ENCODE assay signal across 1 cellular context in the genomic region with DNA sequence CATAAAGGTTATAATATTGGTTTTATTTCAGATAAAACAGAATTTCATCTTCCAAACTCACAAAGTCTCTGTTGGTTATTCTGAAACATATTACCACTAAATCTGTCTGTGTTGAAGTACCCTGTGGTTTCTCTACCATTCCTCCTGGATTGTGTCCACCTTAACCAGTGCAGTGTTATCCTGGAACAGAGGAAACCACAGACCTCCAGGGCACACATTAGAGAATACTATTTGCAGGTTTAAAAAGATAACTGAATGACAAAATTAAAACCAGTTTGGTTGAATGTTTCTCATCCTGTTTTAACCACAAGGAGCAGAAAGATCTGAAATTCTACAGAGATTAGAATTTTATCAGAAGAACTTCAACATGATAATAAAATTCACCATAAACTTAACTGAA.
A peak's percentile ranks its signal among the peaks of the same experiment; 100 is the strongest.
TF ChIP-seq lines count a peak whose summit lies in the region.

No MANE protein-coding gene starts in this region.

TF ChIP-seq in SK-N-SH, 30 proteins besides CTCF, POLR2A, EP300 and RAD21 (continued from another document):
- no peak for TF ChIP-seq REST (IDR thresholded peaks at IDR 0.05; ENCODE audit: low read depth, low read length)
- no peak for TF ChIP-seq RXRA (IDR thresholded peaks at IDR 0.05; ENCODE audit: borderline replicate concordance, low read depth)
- TF ChIP-seq, protein P1, sequence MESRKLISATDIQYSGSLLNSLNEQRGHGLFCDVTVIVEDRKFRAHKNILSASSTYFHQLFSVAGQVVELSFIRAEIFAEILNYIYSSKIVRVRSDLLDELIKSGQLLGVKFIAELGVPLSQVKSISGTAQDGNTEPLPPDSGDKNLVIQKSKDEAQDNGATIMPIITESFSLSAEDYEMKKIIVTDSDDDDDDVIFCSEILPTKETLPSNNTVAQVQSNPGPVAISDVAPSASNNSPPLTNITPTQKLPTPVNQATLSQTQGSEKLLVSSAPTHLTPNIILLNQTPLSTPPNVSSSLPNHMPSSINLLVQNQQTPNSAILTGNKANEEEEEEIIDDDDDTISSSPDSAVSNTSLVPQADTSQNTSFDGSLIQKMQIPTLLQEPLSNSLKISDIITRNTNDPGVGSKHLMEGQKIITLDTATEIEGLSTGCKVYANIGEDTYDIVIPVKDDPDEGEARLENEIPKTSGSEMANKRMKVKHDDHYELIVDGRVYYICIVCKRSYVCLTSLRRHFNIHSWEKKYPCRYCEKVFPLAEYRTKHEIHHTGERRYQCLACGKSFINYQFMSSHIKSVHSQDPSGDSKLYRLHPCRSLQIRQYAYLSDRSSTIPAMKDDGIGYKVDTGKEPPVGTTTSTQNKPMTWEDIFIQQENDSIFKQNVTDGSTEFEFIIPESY (IDR thresholded peaks at IDR 0.05; ENCODE audit: borderline replicate concordance, low read depth): no peak
- 0 out of 2 replicates have a peak, but pooled peaks have one; percentile 53 for TF ChIP-seq MEF2A (IDR thresholded peaks at IDR 0.05; ENCODE audit: borderline replicate concordance, low read depth)
- peak; percentile 67 for TF ChIP-seq CHD2 (IDR thresholded peaks at IDR 0.05; ENCODE audit: low read length, partially characterized antibody)
- no peak for TF ChIP-seq RFX5 (IDR thresholded peaks at IDR 0.05; ENCODE audit: low read length)
- TF ChIP-seq POLR2AphosphoS5 (IDR thresholded peaks at IDR 0.05; ENCODE audit: low read depth, low read length): peak; percentile 78
- no peak for TF ChIP-seq YY1 (IDR thresholded peaks at IDR 0.05; ENCODE audit: low read depth)
- no peak for TF ChIP-seq SIN3A (IDR thresholded peaks at IDR 0.05; ENCODE audit: borderline replicate concordance, low read depth, low read length)
- peak; percentile 28; the same call in 1 of the 2 replicates for TF ChIP-seq FOSL2 (IDR thresholded peaks at IDR 0.05; ENCODE audit: borderline replicate concordance, low read depth)
- peak; percentile 62 for TF ChIP-seq JUND (IDR thresholded peaks at IDR 0.05)
- TF ChIP-seq, protein P2, sequence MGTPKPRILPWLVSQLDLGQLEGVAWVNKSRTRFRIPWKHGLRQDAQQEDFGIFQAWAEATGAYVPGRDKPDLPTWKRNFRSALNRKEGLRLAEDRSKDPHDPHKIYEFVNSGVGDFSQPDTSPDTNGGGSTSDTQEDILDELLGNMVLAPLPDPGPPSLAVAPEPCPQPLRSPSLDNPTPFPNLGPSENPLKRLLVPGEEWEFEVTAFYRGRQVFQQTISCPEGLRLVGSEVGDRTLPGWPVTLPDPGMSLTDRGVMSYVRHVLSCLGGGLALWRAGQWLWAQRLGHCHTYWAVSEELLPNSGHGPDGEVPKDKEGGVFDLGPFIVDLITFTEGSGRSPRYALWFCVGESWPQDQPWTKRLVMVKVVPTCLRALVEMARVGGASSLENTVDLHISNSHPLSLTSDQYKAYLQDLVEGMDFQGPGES (IDR thresholded peaks at IDR 0.05; ENCODE audit: low read depth, low read length): no peak
